19 cellular contexts compared by ENCODE assay signal in the genomic region with DNA sequence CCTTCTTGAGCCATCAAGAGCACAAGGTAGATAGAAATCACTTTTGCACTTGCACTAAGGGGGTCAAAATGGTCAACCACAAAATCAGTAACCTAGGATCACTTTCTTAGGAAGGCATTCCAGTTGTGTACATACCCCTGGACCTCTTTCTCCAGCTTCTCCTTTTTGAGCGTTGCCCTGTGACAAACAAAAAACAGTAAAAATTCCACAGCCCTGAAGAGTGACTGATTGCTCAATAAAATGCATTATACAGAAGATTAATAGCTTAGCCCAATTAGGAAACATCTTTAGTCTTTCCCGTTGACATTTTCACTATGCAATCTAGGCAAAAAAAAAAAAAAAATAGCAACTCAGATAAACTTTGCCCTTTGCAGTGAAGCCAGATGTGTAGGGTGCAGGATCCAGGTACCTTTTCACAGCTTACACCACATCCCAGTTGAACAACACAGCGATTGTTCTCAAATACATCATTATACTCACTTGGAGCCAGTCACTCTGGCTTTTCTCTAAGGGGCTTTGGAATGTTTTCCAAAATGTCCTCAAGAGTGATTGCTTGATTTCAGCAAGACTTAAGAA. TPM values are rescaled to one million over a fixed set of nuclear protein-coding genes. Genes with fewer than 3 reads are reported as not detected.
"Had no signal": no experiment of that assay in that cellular context is flagged by ENCODE, and none has a peak within 500 bp of the region (broad histone marks: within the 10 kb centered on the region; RNA-seq: fewer than 3 reads in every experiment).

No MANE protein-coding gene starts in this region.

- ATAC-seq: activated T-cell treated with anti-CD3 and anti-CD28 coated beads, Interleukin-2, amount 50 U/mL, for 4 hours; left colon; natural killer cell treated with Interleukin-12 subunit alpha and Interleukin-12 subunit beta and Interleukin-15 and Interleukin-18, amount 100 ng/mL, for 72 hours had no signal

- H3K27me3 ChIP-seq: stomach, vagina had no signal

- H3K4me3 ChIP-seq: skin epidermis, stomach, thoracic aorta, vagina had no signal

- DNase-seq: activated CD4-positive, alpha-beta memory T cell treated with anti-CD3 and anti-CD28 coated beads for 36 hours; activated CD4-positive, CD25-positive, alpha-beta regulatory T cell treated with anti-CD3 and anti-CD28 coated beads, Interleukin-2, amount 50 U/mL, for 72 hours; activated gamma-delta T cell; activated T-cell treated with anti-CD3 and anti-CD28 coated beads, Interleukin-2, amount 50 U/mL, for 4 hours; anterior cingulate cortex; endodermal cell; erythroblast; immature natural killer cell; left colon; mesenchymal stem cell; stomach; T-helper 2 cell had no signal

- H3K36me3 ChIP-seq: stomach, thoracic aorta, vagina had no signal

- H3K27ac ChIP-seq: skin epidermis, stomach, thoracic aorta, vagina had no signal

- H3K9me3 ChIP-seq: stomach, thoracic aorta, vagina had no signal

- H3K4me1 ChIP-seq: vagina had no signal

RNA-seq across cellular contexts. Expression of gene COL28A1, which starts 17.9 kb away (rescaled TPM):
- total RNA-seq: dermis microvascular lymphatic vessel endothelial cell, glomerular endothelial cell, pulmonary artery endothelial cell had no signal
- polyA plus RNA-seq: immature natural killer cell had no signal
